Comparison of ENCODE assay signal across 30 cellular contexts in the genomic region with DNA sequence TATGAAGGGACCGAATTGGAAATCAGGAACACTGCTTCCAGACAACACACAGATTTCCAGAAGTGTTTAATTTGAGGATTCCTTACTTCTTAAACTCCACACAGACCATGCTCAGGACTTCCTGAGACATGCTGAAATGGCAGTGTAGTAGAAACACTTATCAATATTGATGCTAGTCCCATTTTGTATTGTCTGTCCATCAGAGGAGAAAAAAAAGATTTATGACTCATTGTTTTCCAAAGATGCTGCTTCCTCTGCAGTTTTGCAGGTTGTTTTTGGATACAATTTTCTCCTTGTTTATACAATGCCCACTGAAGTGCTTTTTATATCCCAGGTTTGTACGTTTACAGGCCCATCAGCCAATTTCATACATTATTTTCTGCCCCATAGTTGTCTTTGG.
DNase-seq lines count a peak whose midpoint lies in the region; ATAC-seq, FAIRE-seq and TF ChIP-seq lines count a peak whose summit lies in the region.
"Had no signal": no experiment of that assay in that cellular context is flagged by ENCODE, and none has a peak within 500 bp of the region (broad histone marks: within the 10 kb centered on the region; RNA-seq: fewer than 3 reads in every experiment).

No MANE protein-coding gene starts in this region.

- POLR2A ChIA-PET in endothelial cell of umbilical vein (lab: Charles Lee), result no interaction called here
- POLR2A ChIA-PET in CD8-positive, alpha-beta T cell (lab: Charles Lee), result no interaction called here

- peak overlapping the region; percentile 81 for H2AFZ ChIP-seq in GM23248
- H2AFZ ChIP-seq in endothelial cell of umbilical vein (ENCODE audit: low read depth, low read length), result no peak overlapping the region
- peak overlapping the region; percentile 23 for H2AFZ ChIP-seq in parathyroid adenoma

- H3K4me3 ChIP-seq in GM23248 (peak overlapping the region; percentile 50; the same call in 1 of the 2 replicates), endothelial cell of umbilical vein (replicated peaks in 1 of 3; ENCODE audit: insufficient read depth in 1 of 3, low read depth in 1 of 3, low read length in 3 of 3) (no peak overlapping the region), parathyroid adenoma (ENCODE audit: low read depth, low read length) (no peak overlapping the region), testis (no peak overlapping the region)
- H3K4me3 ChIP-seq in CD8-positive, alpha-beta T cell (ENCODE audit: low read depth, low read length), result no peak overlapping the region
- H3K4me3 ChIP-seq: upper lobe of right lung had no signal

- H3K9me3 ChIP-seq in GM23248 (ENCODE audit: low read depth), result no peaks in the 10 kb centered on the region
- no peaks in the 10 kb centered on the region for H3K9me3 ChIP-seq in endothelial cell of umbilical vein (replicated peaks; ENCODE audit: control insufficient read depth, insufficient read depth, low read length)
- H3K9me3 ChIP-seq in parathyroid adenoma (ENCODE audit: control insufficient read depth, low read length), result no peaks in the 10 kb centered on the region
- H3K9me3 ChIP-seq in CD8-positive, alpha-beta T cell (ENCODE audit: low read length), result no peaks in the 10 kb centered on the region
- H3K9me3 ChIP-seq in testis, result no peaks in the 10 kb centered on the region
- H3K9me3 ChIP-seq: esophagus muscularis mucosa, upper lobe of right lung had no signal

- TF ChIP-seq POLR2A in endothelial cell of umbilical vein (IDR thresholded peaks at IDR 0.05; ENCODE audit: low read depth, low read length), result no peak
- no peak for TF ChIP-seq POLR2A in testis (IDR thresholded peaks at IDR 0.05)

- WGBS in GM23248 (ENCODE audit: low coverage in 1 of 2, low lambda C conversion rate in 2 of 2, missing lambda C conversion rate in 2 of 2), 2 experiments, result 72 to 77% methylated on average over 2 of the region's 2 CpGs
- WGBS in testis, 2 donors, result 35 to 43% methylated on average over 2 of the region's 2 CpGs

- H3K4me2 ChIP-seq in GM23248 (ENCODE audit: unreplicated experiment) (peak overlapping the region; percentile 56), endothelial cell of umbilical vein (ENCODE audit: insufficient read depth, low read length) (peak overlapping the region; percentile 63), parathyroid adenoma (ENCODE audit: low read length) (no peak overlapping the region)

- peak; percentile 26 for DNase-seq in GM23248
- DNase-seq in RPMI7951 (ENCODE audit: low read depth), result peak; percentile 12
- peak; percentile 55 for DNase-seq in endothelial cell of umbilical vein (ENCODE audit: low read depth, low spot score)
- no peak for DNase-seq in CD8-positive, alpha-beta T cell
- no peak for DNase-seq in testis
- no peak for DNase-seq in NCI-H1048 (lab: John Stamatoyannopoulos, UW)
- DNase-seq: activated CD8-positive, alpha-beta T cell treated with anti-CD3 and anti-CD28 coated beads, Interleukin-2, amount 10 ng/mL, durations not matched to agents 7 days and 5 days; amniotic stem cell; C1 segment of cervical spinal cord; caudate nucleus; COR-L47; endodermal cell; foreskin keratinocyte; natural killer cell; NCI-H1092 treated with DMSO at 0.1 percent for 48 hours; NCI-H187; NCI-H526; occipital lobe; SHP77; small intestine; stimulated activated naive CD4-positive, alpha-beta T cell; T-helper 9 cell; upper lobe of right lung had no signal

- no peaks in the 10 kb centered on the region for H3K9me1 ChIP-seq in endothelial cell of umbilical vein (replicated peaks; ENCODE audit: control insufficient read depth, extremely low read depth, insufficient read depth, low read length)

- peak; percentile 61 for FAIRE-seq in endothelial cell of umbilical vein (lab: Jason Lieb, UNC)
- FAIRE-seq: G401.6, small intestine had no signal

- TF ChIP-seq CTCF in endothelial cell of umbilical vein (IDR thresholded peaks at IDR 0.05; ENCODE audit: extremely low read depth in 1 of 2, insufficient read depth in 1 of 2, low read depth in 1 of 2, low read length in 2 of 2) (no peak), parathyroid adenoma (IDR thresholded peaks at IDR 0.05) (no peak), testis (IDR thresholded peaks at IDR 0.05) (no peak)
- no peak for TF ChIP-seq CTCF in CD8-positive, alpha-beta T cell (IDR thresholded peaks at IDR 0.05)

- BruUV-seq in endothelial cell of umbilical vein (replicated peaks; lab: Mats Ljungman, UMichigan), result no TSS peak

- in situ Hi-C loops in GM23248 (cut with MboI), result no loop called here

- no peaks in the 10 kb centered on the region for H3K79me2 ChIP-seq in GM23248 (ENCODE audit: insufficient read depth)
- no peaks in the 10 kb centered on the region for H3K79me2 ChIP-seq in endothelial cell of umbilical vein (ENCODE audit: control insufficient read depth, insufficient read depth, low read length)
- no peaks in the 10 kb centered on the region for H3K79me2 ChIP-seq in parathyroid adenoma

- H3K27me3 ChIP-seq in GM23248 (replicated peaks; ENCODE audit: insufficient read depth) (no peaks in the 10 kb centered on the region), endothelial cell of umbilical vein (ENCODE audit: control insufficient read depth in 2 of 2, insufficient read depth in 2 of 2, low read length in 2 of 2) (no peaks in the 10 kb centered on the region), parathyroid adenoma (ENCODE audit: control insufficient read depth, insufficient read depth, low read length) (no peaks in the 10 kb centered on the region), testis (no peaks in the 10 kb centered on the region)
- H3K27me3 ChIP-seq in CD8-positive, alpha-beta T cell (ENCODE audit: insufficient read depth, low read length), result no peaks in the 10 kb centered on the region
- H3K27me3 ChIP-seq: esophagus muscularis mucosa, foreskin keratinocyte, upper lobe of right lung had no signal

- H3K36me3 ChIP-seq in GM23248 (ENCODE audit: low read depth) (no peaks in the 10 kb centered on the region), endothelial cell of umbilical vein (ENCODE audit: control insufficient read depth in 2 of 2, extremely low read depth in 1 of 2, insufficient read depth in 2 of 2, low read length in 2 of 2) (no peaks in the 10 kb centered on the region), parathyroid adenoma (ENCODE audit: control insufficient read depth, insufficient read depth, low read length) (no peaks in the 10 kb centered on the region), testis (ENCODE audit: low read depth, missing control alignments) (no peaks in the 10 kb centered on the region)
- H3K36me3 ChIP-seq in CD8-positive, alpha-beta T cell (ENCODE audit: insufficient read depth, low read length), result no peaks in the 10 kb centered on the region
- H3K36me3 ChIP-seq: esophagus muscularis mucosa, upper lobe of right lung had no signal

- intact Hi-C loops in endothelial cell of umbilical vein (cut with micrococcal nuclease), result no loop called here
- intact Hi-C loops in CD8-positive, alpha-beta T cell (cut with DNase I, micrococcal nuclease), result loop anchor here in 1 of 2 experiments (1.0 kb wide), 1 partner anchor 25 kb away; no protein-coding TSS in a partner anchor
- intact Hi-C loops in testis (cut with DNase I; ENCODE audit: low total_unique reads), result no loop called here

- peaks cover 4% of the 10 kb centered on the region for H3K4me1 Mint-ChIP-seq in CD8-positive, alpha-beta T cell (ENCODE audit: low read depth)

- H3K4me1 ChIP-seq in GM23248 (ENCODE audit: insufficient read depth) (peaks cover 16% of the 10 kb centered on the region), endothelial cell of umbilical vein (ENCODE audit: control insufficient read depth, extremely low read depth, insufficient read depth, low read length) (peaks cover 24% of the 10 kb centered on the region), parathyroid adenoma (peaks cover 17% of the 10 kb centered on the region), testis (peaks cover 11% of the 10 kb centered on the region)
- no peaks in the 10 kb centered on the region for H3K4me1 ChIP-seq in CD8-positive, alpha-beta T cell (ENCODE audit: insufficient read depth, low read length)

- dilution Hi-C loops in endothelial cell of umbilical vein (cut with MboI; ENCODE audit: extremely low pct_ligation_motif_present, low sequenced_read_pairs), result no loop called here

- CTCF ChIA-PET in endothelial cell of umbilical vein (lab: Charles Lee), result interaction anchor here (1.4 kb wide), 1 partner anchor 21 kb away, joined by 3 read pairs; no protein-coding TSS in a partner anchor
- CTCF ChIA-PET in CD8-positive, alpha-beta T cell (lab: Charles Lee), result no interaction called here

- H3K9me3 Mint-ChIP-seq in CD8-positive, alpha-beta T cell, result no peaks in the 10 kb centered on the region
- H3K9me3 Mint-ChIP-seq: activated naive CD4-positive, alpha-beta T cell treated with anti-CD3 and anti-CD28 coated beads, Interleukin-2, amount 50 U/mL, for 24 hours; activated T-helper 2 cell treated with anti-CD3 and anti-CD28 coated beads, Interferon-gamma antibody, Interleukin-2, Interleukin-4, amounts not matched to agents 10 μg/mL and 5 μg/mL and 100 μg/mL, durations not matched to agents 14 hours and 24 hours and 36 hours; endodermal cell; natural killer cell had no signal

- no peak for ATAC-seq in CD8-positive, alpha-beta T cell
- no peak for ATAC-seq in HG03175 (IDR thresholded peaks at IDR 0.05; ENCODE audit: unreplicated experiment)
- ATAC-seq: activated CD8-positive, alpha-beta T cell treated with anti-CD3 and anti-CD28 coated beads, Interleukin-2, amount 10 ng/mL, durations not matched to agents 7 days and 5 days; foreskin keratinocyte; natural killer cell; Panc1; upper lobe of right lung had no signal

- H3K27ac ChIP-seq in GM23248, result peak overlapping the region; percentile 32; the same call in 1 of the 2 replicates
- H3K27ac ChIP-seq in endothelial cell of umbilical vein (ENCODE audit: insufficient read depth, low read depth, low read length), result no peak overlapping the region
- no peak overlapping the region for H3K27ac ChIP-seq in parathyroid adenoma
- H3K27ac ChIP-seq in CD8-positive, alpha-beta T cell (ENCODE audit: low read depth, low read length), result no peak overlapping the region
- H3K27ac ChIP-seq in testis, result peak overlapping the region in 1 of 2 donors; percentile 29
- H3K27ac ChIP-seq: foreskin keratinocyte, upper lobe of right lung had no signal

- peaks cover 7% of the 10 kb centered on the region for H3K27me3 Mint-ChIP-seq in CD8-positive, alpha-beta T cell (ENCODE audit: low read depth)
- H3K27me3 Mint-ChIP-seq: activated naive CD4-positive, alpha-beta T cell treated with anti-CD3 and anti-CD28 coated beads, Interleukin-2, amount 50 U/mL, for 24 hours had no signal

- peak overlapping the region; percentile 21; the same call in 1 of the 2 replicates for H3K9ac ChIP-seq in GM23248
- no peak overlapping the region for H3K9ac ChIP-seq in endothelial cell of umbilical vein (replicated peaks; ENCODE audit: extremely low read depth, insufficient read depth, low read length)
- no peak overlapping the region for H3K9ac ChIP-seq in parathyroid adenoma

- H3K27ac Mint-ChIP-seq in CD8-positive, alpha-beta T cell, result no peak overlapping the region
- H3K27ac Mint-ChIP-seq: activated CD8-positive, alpha-beta T cell treated with anti-CD3 and anti-CD28 coated beads, Interleukin-2, amount 10 ng/mL, durations not matched to agents 7 days and 5 days; activated naive CD4-positive, alpha-beta T cell treated with anti-CD3 and anti-CD28 coated beads, Interleukin-2, amount 50 U/mL, for 24 hours; activated T-helper 2 cell treated with anti-CD3 and anti-CD28 coated beads, Interferon-gamma antibody, Interleukin-2, Interleukin-4, amounts not matched to agents 10 μg/mL and 5 μg/mL and 100 μg/mL, durations not matched to agents 14 hours and 24 hours and 36 hours; endodermal cell; natural killer cell had no signal

- no peaks in the 10 kb centered on the region for H3K36me3 Mint-ChIP-seq in CD8-positive, alpha-beta T cell
- H3K36me3 Mint-ChIP-seq: activated naive CD4-positive, alpha-beta T cell treated with anti-CD3 and anti-CD28 coated beads, Interleukin-2, amount 50 U/mL, for 24 hours; natural killer cell had no signal

- no peaks in the 10 kb centered on the region for H3K9me2 ChIP-seq in GM23248 (ENCODE audit: insufficient read depth)

- H3K4me3 Mint-ChIP-seq in CD8-positive, alpha-beta T cell, result no peak overlapping the region
- H3K4me3 Mint-ChIP-seq: activated CD8-positive, alpha-beta T cell treated with anti-CD3 and anti-CD28 coated beads, Interleukin-2, amount 10 ng/mL, durations not matched to agents 7 days and 5 days; activated naive CD4-positive, alpha-beta T cell treated with anti-CD3 and anti-CD28 coated beads, Interleukin-2, amount 50 U/mL, for 24 hours; endodermal cell; natural killer cell had no signal

- H4K20me1 ChIP-seq in GM23248 (ENCODE audit: insufficient read depth) (no peaks in the 10 kb centered on the region), endothelial cell of umbilical vein (replicated peaks; ENCODE audit: control insufficient read depth, extremely low read depth, insufficient read depth, low read length) (no peaks in the 10 kb centered on the region)

- peaks cover 12% of the 10 kb centered on the region for H3F3A ChIP-seq in GM23248 (ENCODE audit: insufficient read depth)

Comparison
In these comparisons a context has a peak if more than half of its experiments do, and no peak if none do; other contexts are left out.
1. DNase-seq: peak in GM23248 (single experiment), RPMI7951 (single experiment) and endothelial cell of umbilical vein (single experiment); none in CD8-positive, alpha-beta T cell (0 of 7), testis (single experiment) and NCI-H1048 (single experiment).